ENCODE assay signal across 1 cellular context in genomic region chr6:134174790-134175531, GRCh38.
TF ChIP-seq lines count a peak whose summit lies in the region.

No MANE protein-coding gene starts in this region.

TF ChIP-seq in HepG2, 621 proteins besides CTCF, POLR2A, EP300 and RAD21 (continued from another document and continues in another):
- TF ChIP-seq ARNT2 (CRISPR knock-in tag; IDR thresholded peaks at IDR 0.05; ENCODE audit: low read depth) = peak; percentile 61
- TF ChIP-seq, protein P1, sequence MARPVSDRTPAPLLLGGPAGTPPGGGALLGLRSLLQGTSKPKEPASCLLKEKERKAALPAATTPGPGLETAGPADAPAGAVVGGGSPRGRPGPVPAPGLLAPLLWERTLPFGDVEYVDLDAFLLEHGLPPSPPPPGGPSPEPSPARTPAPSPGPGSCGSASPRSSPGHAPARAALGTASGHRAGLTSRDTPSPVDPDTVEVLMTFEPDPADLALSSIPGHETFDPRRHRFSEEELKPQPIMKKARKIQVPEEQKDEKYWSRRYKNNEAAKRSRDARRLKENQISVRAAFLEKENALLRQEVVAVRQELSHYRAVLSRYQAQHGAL (CRISPR knock-in tag; IDR thresholded peaks at IDR 0.05; ENCODE audit: not compliant biosample characterization) = peak; percentile 15
- TF ChIP-seq IRF2 (CRISPR knock-in tag; IDR thresholded peaks at IDR 0.05) = peak; percentile 75
- no peak for TF ChIP-seq KLF15 (CRISPR knock-in tag; IDR thresholded peaks at IDR 0.05; ENCODE audit: borderline replicate concordance)
- peak; percentile 81 for TF ChIP-seq ZSCAN12 (CRISPR knock-in tag; IDR thresholded peaks at IDR 0.05)
- TF ChIP-seq SKI (IDR thresholded peaks at IDR 0.05; ENCODE audit: partially characterized antibody) = peak; percentile 67
- TF ChIP-seq ZMAT3 (CRISPR knock-in tag; conservative IDR thresholded peaks at IDR 0.05) = peak; percentile 80; the same call in 1 of the 2 replicates
- peak; percentile 26; the same call in 1 of the 2 replicates for TF ChIP-seq ZNF891 (CRISPR knock-in tag; IDR thresholded peaks at IDR 0.05)
- peak; percentile 61 for TF ChIP-seq BCL6 (CRISPR knock-in tag; IDR thresholded peaks at IDR 0.05)
- TF ChIP-seq ZNF614 (CRISPR knock-in tag; IDR thresholded peaks at IDR 0.05; ENCODE audit: borderline replicate concordance) = peak; percentile 85
- peak; percentile 33; the same call in 1 of the 2 replicates for TF ChIP-seq KAT7 (CRISPR knock-in tag; IDR thresholded peaks at IDR 0.05; ENCODE audit: borderline replicate concordance)
- no peak for TF ChIP-seq TCF7L2 (IDR thresholded peaks at IDR 0.05; ENCODE audit: low read depth, low read length)
- TF ChIP-seq SRF (IDR thresholded peaks at IDR 0.05; ENCODE audit: low read depth, low read length) = no peak
- TF ChIP-seq, protein P2, sequence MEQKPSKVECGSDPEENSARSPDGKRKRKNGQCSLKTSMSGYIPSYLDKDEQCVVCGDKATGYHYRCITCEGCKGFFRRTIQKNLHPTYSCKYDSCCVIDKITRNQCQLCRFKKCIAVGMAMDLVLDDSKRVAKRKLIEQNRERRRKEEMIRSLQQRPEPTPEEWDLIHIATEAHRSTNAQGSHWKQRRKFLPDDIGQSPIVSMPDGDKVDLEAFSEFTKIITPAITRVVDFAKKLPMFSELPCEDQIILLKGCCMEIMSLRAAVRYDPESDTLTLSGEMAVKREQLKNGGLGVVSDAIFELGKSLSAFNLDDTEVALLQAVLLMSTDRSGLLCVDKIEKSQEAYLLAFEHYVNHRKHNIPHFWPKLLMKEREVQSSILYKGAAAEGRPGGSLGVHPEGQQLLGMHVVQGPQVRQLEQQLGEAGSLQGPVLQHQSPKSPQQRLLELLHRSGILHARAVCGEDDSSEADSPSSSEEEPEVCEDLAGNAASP (CRISPR knock-in tag; IDR thresholded peaks at IDR 0.05; ENCODE audit: borderline replicate concordance) = peak; percentile 87
- TF ChIP-seq, protein P3, sequence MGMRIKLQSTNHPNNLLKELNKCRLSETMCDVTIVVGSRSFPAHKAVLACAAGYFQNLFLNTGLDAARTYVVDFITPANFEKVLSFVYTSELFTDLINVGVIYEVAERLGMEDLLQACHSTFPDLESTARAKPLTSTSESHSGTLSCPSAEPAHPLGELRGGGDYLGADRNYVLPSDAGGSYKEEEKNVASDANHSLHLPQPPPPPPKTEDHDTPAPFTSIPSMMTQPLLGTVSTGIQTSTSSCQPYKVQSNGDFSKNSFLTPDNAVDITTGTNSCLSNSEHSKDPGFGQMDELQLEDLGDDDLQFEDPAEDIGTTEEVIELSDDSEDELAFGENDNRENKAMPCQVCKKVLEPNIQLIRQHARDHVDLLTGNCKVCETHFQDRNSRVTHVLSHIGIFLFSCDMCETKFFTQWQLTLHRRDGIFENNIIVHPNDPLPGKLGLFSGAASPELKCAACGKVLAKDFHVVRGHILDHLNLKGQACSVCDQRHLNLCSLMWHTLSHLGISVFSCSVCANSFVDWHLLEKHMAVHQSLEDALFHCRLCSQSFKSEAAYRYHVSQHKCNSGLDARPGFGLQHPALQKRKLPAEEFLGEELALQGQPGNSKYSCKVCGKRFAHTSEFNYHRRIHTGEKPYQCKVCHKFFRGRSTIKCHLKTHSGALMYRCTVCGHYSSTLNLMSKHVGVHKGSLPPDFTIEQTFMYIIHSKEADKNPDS (CRISPR knock-in tag; IDR thresholded peaks at IDR 0.05) = no peak
- peak; percentile 23; the same call in 1 of the 2 replicates for TF ChIP-seq ARHGAP35 (CRISPR knock-in tag; IDR thresholded peaks at IDR 0.05; ENCODE audit: borderline replicate concordance)
- peak; percentile 83; the same call in 1 of the 2 replicates for TF ChIP-seq ISL2 (CRISPR knock-in tag; IDR thresholded peaks at IDR 0.05)
- TF ChIP-seq, protein P4, sequence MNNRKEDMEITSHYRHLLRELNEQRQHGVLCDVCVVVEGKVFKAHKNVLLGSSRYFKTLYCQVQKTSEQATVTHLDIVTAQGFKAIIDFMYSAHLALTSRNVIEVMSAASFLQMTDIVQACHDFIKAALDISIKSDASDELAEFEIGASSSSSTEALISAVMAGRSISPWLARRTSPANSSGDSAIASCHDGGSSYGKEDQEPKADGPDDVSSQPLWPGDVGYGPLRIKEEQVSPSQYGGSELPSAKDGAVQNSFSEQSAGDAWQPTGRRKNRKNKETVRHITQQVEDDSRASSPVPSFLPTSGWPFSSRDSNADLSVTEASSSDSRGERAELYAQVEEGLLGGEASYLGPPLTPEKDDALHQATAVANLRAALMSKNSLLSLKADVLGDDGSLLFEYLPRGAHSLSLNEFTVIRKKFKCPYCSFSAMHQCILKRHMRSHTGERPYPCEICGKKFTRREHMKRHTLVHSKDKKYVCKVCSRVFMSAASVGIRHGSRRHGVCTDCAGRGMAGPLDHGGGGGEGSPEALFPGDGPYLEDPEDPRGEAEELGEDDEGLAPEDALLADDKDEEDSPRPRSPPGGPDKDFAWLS (CRISPR knock-in tag; IDR thresholded peaks at IDR 0.05; ENCODE audit: borderline replicate concordance) = no peak
- peak; percentile 92 for TF ChIP-seq ZMYM4 (CRISPR knock-in tag; IDR thresholded peaks at IDR 0.05)
- TF ChIP-seq SAFB2 (CRISPR knock-in tag; IDR thresholded peaks at IDR 0.05; ENCODE audit: borderline replicate concordance, low read depth) = peak; percentile 60; the same call in 1 of the 2 replicates
- peak; percentile 79 for TF ChIP-seq ASH2L (IDR thresholded peaks at IDR 0.05; ENCODE audit: insufficient read length, low read depth, low read length)
- 0 out of 2 replicates have a peak, but pooled peaks have one; percentile 71 for TF ChIP-seq ZNF33A (CRISPR knock-in tag; IDR thresholded peaks at IDR 0.05; ENCODE audit: borderline replicate concordance)
- TF ChIP-seq NR1H2 (CRISPR knock-in tag; IDR thresholded peaks at IDR 0.05; ENCODE audit: borderline replicate concordance, low read depth) = peak; percentile 72; the same call in 1 of the 2 replicates
- TF ChIP-seq ZNF543 (CRISPR knock-in tag; IDR thresholded peaks at IDR 0.05) = peak; percentile 79; the same call in 1 of the 2 replicates
- TF ChIP-seq ISX (CRISPR knock-in tag; conservative IDR thresholded peaks at IDR 0.05) = peak; percentile 75
- TF ChIP-seq RXRA (CRISPR knock-in tag; IDR thresholded peaks at IDR 0.05) = peak; percentile 59
- TF ChIP-seq ZBTB7A (CRISPR knock-in tag; IDR thresholded peaks at IDR 0.05) = peak; percentile 63; the same call in 1 of the 2 replicates
- TF ChIP-seq FOXA1 (IDR thresholded peaks at IDR 0.05) = no peak
- TF ChIP-seq FOXA1 (CRISPR knock-in tag; IDR thresholded peaks at IDR 0.05) = no peak
- no peak for TF ChIP-seq NFIB (CRISPR knock-in tag; IDR thresholded peaks at IDR 0.05; ENCODE audit: borderline replicate concordance)
- TF ChIP-seq KDM5B (CRISPR knock-in tag; IDR thresholded peaks at IDR 0.05; ENCODE audit: borderline replicate concordance) = peak; percentile 85; the same call in 1 of the 2 replicates
- TF ChIP-seq ZNF264 (CRISPR knock-in tag; IDR thresholded peaks at IDR 0.05) = 0 out of 2 replicates have a peak, but pooled peaks have one; percentile 17
- TF ChIP-seq ZSCAN31 (CRISPR knock-in tag; IDR thresholded peaks at IDR 0.05; ENCODE audit: low read depth) = peak; percentile 84
- TF ChIP-seq ATF1 (CRISPR knock-in tag; IDR thresholded peaks at IDR 0.05) = 0 out of 2 replicates have a peak, but pooled peaks have one; percentile 26
- TF ChIP-seq MTF2 (CRISPR knock-in tag; IDR thresholded peaks at IDR 0.05; ENCODE audit: borderline replicate concordance) = no peak; the same call in 1 of the 2 replicates
- peak; percentile 92 for TF ChIP-seq ZNF501 (CRISPR knock-in tag; IDR thresholded peaks at IDR 0.05)
- TF ChIP-seq DZIP1 (CRISPR knock-in tag; IDR thresholded peaks at IDR 0.05) = no peak
- TF ChIP-seq ZNF567 (CRISPR knock-in tag; IDR thresholded peaks at IDR 0.05; ENCODE audit: borderline replicate concordance) = peak; percentile 54
- peak; percentile 29; the same call in 1 of the 2 replicates for TF ChIP-seq HMG20A (CRISPR knock-in tag; IDR thresholded peaks at IDR 0.05; ENCODE audit: borderline replicate concordance)
- TF ChIP-seq ELF3 (CRISPR knock-in tag; IDR thresholded peaks at IDR 0.05) = peak; percentile 59; the same call in 1 of the 2 replicates
- TF ChIP-seq ZNF446 (CRISPR knock-in tag; IDR thresholded peaks at IDR 0.05) = peak; percentile 89
- TF ChIP-seq NFYB (CRISPR knock-in tag; IDR thresholded peaks at IDR 0.05) = peak; percentile 42
- TF ChIP-seq MXD4 (CRISPR knock-in tag; IDR thresholded peaks at IDR 0.05) = peak; percentile 90
- TF ChIP-seq ETV6 (CRISPR knock-in tag; conservative IDR thresholded peaks at IDR 0.05) = no peak; the same call in 1 of the 2 replicates
- no peak for TF ChIP-seq ZNF598 (CRISPR knock-in tag; IDR thresholded peaks at IDR 0.05; ENCODE audit: borderline replicate concordance)
- TF ChIP-seq AKAP8 (CRISPR knock-in tag; IDR thresholded peaks at IDR 0.05) = peak; percentile 69
- peak; percentile 83; the same call in 1 of the 2 replicates for TF ChIP-seq KLF9 (CRISPR knock-in tag; IDR thresholded peaks at IDR 0.05; ENCODE audit: low read depth)
- peak; percentile 90 for TF ChIP-seq HOXD1 (CRISPR knock-in tag; IDR thresholded peaks at IDR 0.05)
- no peak; the same call in none of the 2 replicates for TF ChIP-seq IRF9 (CRISPR knock-in tag; IDR thresholded peaks at IDR 0.05; ENCODE audit: borderline replicate concordance)
- TF ChIP-seq KDM4B (CRISPR knock-in tag; IDR thresholded peaks at IDR 0.05) = peak; percentile 69; the same call in 1 of the 2 replicates
- peak; percentile 55; the same call in 1 of the 2 replicates for TF ChIP-seq ZBTB38 (CRISPR knock-in tag; IDR thresholded peaks at IDR 0.05)
- TF ChIP-seq EHMT2 (IDR thresholded peaks at IDR 0.05; ENCODE audit: borderline replicate concordance, low read depth, low read length) = no peak
- 0 out of 2 replicates have a peak, but pooled peaks have one; percentile 35 for TF ChIP-seq HOMEZ (CRISPR knock-in tag; IDR thresholded peaks at IDR 0.05; ENCODE audit: low read depth)
- TF ChIP-seq KLF6 (CRISPR knock-in tag; IDR thresholded peaks at IDR 0.05) = peak; percentile 97
- peak; percentile 52; the same call in 1 of the 2 replicates for TF ChIP-seq ZNF639 (CRISPR knock-in tag; conservative IDR thresholded peaks at IDR 0.05)
- TF ChIP-seq, protein P5, sequence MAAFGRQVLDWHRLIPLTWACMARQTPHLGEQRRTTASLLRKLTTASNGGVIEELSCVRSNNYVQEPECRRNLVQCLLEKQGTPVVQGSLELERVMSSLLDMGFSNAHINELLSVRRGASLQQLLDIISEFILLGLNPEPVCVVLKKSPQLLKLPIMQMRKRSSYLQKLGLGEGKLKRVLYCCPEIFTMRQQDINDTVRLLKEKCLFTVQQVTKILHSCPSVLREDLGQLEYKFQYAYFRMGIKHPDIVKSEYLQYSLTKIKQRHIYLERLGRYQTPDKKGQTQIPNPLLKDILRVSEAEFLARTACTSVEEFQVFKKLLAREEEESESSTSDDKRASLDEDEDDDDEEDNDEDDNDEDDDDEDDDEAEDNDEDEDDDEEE (CRISPR knock-in tag; IDR thresholded peaks at IDR 0.05) = peak; percentile 78
- no peak; the same call in 1 of the 2 replicates for TF ChIP-seq ZNF619 (CRISPR knock-in tag; IDR thresholded peaks at IDR 0.05)
- peak; percentile 68 for TF ChIP-seq ZNF12 (CRISPR knock-in tag; IDR thresholded peaks at IDR 0.05)
- peak; percentile 85; the same call in 1 of the 2 replicates for TF ChIP-seq TBP (CRISPR knock-in tag; IDR thresholded peaks at IDR 0.05)
- no peak for TF ChIP-seq ZBTB20 (CRISPR knock-in tag; IDR thresholded peaks at IDR 0.05; ENCODE audit: borderline replicate concordance, low read depth)
